ENCODE assay signal across 25 cellular contexts in the genomic region with DNA sequence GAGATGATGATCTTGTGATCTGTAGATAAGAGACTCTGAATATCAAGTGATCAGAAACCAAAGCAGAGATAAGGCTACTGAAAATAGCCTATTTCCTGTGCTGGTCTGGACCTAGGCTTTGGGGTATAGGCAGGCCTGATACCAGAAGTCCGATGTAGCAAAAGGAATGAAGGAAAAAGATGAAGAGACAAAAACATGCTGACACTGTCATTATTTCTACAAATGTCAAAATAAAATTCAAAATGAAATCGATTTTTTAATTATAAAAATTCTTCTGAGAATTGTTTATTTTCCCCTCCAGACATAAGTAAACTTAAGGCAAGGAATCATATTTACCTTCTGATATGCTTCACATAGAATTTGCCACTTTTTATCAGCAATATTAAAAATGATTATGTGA.
"Had no signal": no experiment of that assay in that cellular context is flagged by ENCODE, and none has a peak within 500 bp of the region (broad histone marks: within the 10 kb centered on the region; RNA-seq: fewer than 3 reads in every experiment).

No MANE protein-coding gene starts in this region.

- H3K4me3 ChIP-seq: pancreas, psoas muscle, skin epidermis, smooth muscle cell, spleen, stomach, thoracic aorta, thyroid gland, tibial nerve, upper lobe of left lung, vagina had no signal

- H3K4me2 ChIP-seq: smooth muscle cell had no signal

- FAIRE-seq: pancreas had no signal

- H3K27me3 ChIP-seq: neutrophil, pancreas, spleen, stomach, thyroid gland, tibial nerve, upper lobe of left lung, vagina had no signal

- H3K36me3 ChIP-seq: neutrophil, pancreas, spleen, stomach, thoracic aorta, thyroid gland, tibial nerve, upper lobe of left lung, vagina had no signal

- H3K9me3 ChIP-seq: neutrophil, pancreas, psoas muscle, spleen, stomach, thoracic aorta, thyroid gland, tibial nerve, upper lobe of left lung, vagina had no signal

- H3K27ac ChIP-seq: neutrophil, pancreas, psoas muscle, skin epidermis, spleen, stomach, thoracic aorta, thyroid gland, tibial nerve, upper lobe of left lung, vagina had no signal

- H3K4me1 ChIP-seq: pancreas, psoas muscle, spleen, stomach, thyroid gland, tibial nerve, upper lobe of left lung, vagina had no signal

- ATAC-seq: naive thymus-derived CD4-positive, alpha-beta T cell; natural killer cell; pancreas; psoas muscle; right cardiac atrium; sciatic nerve; stimulated activated memory B cell treated with anti-CD40 and anti-IgM and Interleukin-4, amounts not matched to agents 10 μg/mL and 1 μg/mL and 100 μg/mL, for 72 hours had no signal

- DNase-seq: naive thymus-derived CD4-positive, alpha-beta T cell; natural killer cell; nucleus accumbens; pancreas; psoas muscle; right cardiac atrium; spleen; stimulated activated CD4-positive, alpha-beta T cell treated with anti-CD3 and anti-CD28 coated beads, Interleukin-12 subunit alpha, Interleukin-12 subunit beta, amount 100 ng/mL, for 4 hours; stimulated activated CD4-positive, alpha-beta T cell treated with anti-CD3 and anti-CD28 coated beads, Interleukin-1b, Interleukin-23, amount 100 ng/mL, for 48 hours; stimulated activated CD4-positive, alpha-beta T cell treated with anti-CD3 and anti-CD28 coated beads, Interleukin-4, amount 100 ng/mL, for 1 hour; stimulated activated CD4-positive, alpha-beta T cell treated with anti-CD3 and anti-CD28 coated beads, Interleukin-4, amount 100 ng/mL, for 4 hours; stimulated activated CD8-positive, alpha-beta memory T cell treated with anti-CD3 and anti-CD28 coated beads, Interleukin-4, amount 100 ng/mL, for 48 hours; stimulated activated naive CD4-positive, alpha-beta T cell treated with Interleukin-2 at 50 U/mL for 16 hours; stomach; thyroid gland; trophoblast cell; upper lobe of left lung had no signal
